ENCODE assay signal across 1 cellular context in genomic region chr12:130161261-130162231, GRCh38.
TF ChIP-seq lines count a peak whose summit lies in the region.

No MANE protein-coding gene starts in this region.

TF ChIP-seq in HepG2, 621 proteins besides CTCF, POLR2A, EP300 and RAD21 (continued from another document):
- TF ChIP-seq, protein P1, sequence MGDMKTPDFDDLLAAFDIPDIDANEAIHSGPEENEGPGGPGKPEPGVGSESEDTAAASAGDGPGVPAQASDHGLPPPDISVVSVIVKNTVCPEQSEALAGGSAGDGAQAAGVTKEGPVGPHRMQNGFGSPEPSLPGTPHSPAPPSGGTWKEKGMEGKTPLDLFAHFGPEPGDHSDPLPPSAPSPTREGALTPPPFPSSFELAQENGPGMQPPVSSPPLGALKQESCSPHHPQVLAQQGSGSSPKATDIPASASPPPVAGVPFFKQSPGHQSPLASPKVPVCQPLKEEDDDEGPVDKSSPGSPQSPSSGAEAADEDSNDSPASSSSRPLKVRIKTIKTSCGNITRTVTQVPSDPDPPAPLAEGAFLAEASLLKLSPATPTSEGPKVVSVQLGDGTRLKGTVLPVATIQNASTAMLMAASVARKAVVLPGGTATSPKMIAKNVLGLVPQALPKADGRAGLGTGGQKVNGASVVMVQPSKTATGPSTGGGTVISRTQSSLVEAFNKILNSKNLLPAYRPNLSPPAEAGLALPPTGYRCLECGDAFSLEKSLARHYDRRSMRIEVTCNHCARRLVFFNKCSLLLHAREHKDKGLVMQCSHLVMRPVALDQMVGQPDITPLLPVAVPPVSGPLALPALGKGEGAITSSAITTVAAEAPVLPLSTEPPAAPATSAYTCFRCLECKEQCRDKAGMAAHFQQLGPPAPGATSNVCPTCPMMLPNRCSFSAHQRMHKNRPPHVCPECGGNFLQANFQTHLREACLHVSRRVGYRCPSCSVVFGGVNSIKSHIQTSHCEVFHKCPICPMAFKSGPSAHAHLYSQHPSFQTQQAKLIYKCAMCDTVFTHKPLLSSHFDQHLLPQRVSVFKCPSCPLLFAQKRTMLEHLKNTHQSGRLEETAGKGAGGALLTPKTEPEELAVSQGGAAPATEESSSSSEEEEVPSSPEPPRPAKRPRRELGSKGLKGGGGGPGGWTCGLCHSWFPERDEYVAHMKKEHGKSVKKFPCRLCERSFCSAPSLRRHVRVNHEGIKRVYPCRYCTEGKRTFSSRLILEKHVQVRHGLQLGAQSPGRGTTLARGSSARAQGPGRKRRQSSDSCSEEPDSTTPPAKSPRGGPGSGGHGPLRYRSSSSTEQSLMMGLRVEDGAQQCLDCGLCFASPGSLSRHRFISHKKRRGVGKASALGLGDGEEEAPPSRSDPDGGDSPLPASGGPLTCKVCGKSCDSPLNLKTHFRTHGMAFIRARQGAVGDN (CRISPR knock-in tag; IDR thresholded peaks at IDR 0.05) = no peak
- TF ChIP-seq ZNF296 (CRISPR knock-in tag; conservative IDR thresholded peaks at IDR 0.05) = no peak
- TF ChIP-seq SRSF4 (IDR thresholded peaks at IDR 0.05; ENCODE audit: low read depth, low read length, poor library complexity, severe bottlenecking) = no peak
- no peak for TF ChIP-seq MZF1 (CRISPR knock-in tag; IDR thresholded peaks at IDR 0.05; ENCODE audit: borderline replicate concordance)
- no peak for TF ChIP-seq ZBTB42 (CRISPR knock-in tag; IDR thresholded peaks at IDR 0.05)
